In genomic region chr2:98465456-98466201, GRCh38 we compare ENCODE assay signal across 8 cellular contexts. TPM values are rescaled to one million over a fixed set of nuclear protein-coding genes. Genes with fewer than 3 reads are reported as not detected.
DNase-seq lines count a peak whose midpoint lies in the region; ATAC-seq lines count a peak whose summit lies in the region.

No MANE protein-coding gene starts in this region.

- H3K9me3 ChIP-seq in MG63: no peaks in the 10 kb centered on the region

- no peaks in the 10 kb centered on the region for H3K36me3 ChIP-seq in MG63

- DNase-seq in Ammon's horn (ENCODE audit: low spot score) (peak; percentile 69), MG63 (peak; percentile 35), SHP77 treated with DMSO at 0.1 percent for 48 hours (lab: John Stamatoyannopoulos, UW) (peak; percentile 72), NCI-H226 (no peak)
- DNase-seq in activated naive CD4-positive, alpha-beta T cell treated with anti-CD3 and anti-CD28 coated beads, Interleukin-2, amount 50 U/mL, for 16 hours: peak; percentile 56
- DNase-seq in stimulated activated CD8-positive, alpha-beta memory T cell treated with anti-CD3 and anti-CD28 coated beads, Interleukin-7, amount 100 ng/mL, for 1 hour (ENCODE audit: low read depth in 2 of 2): peak; percentile 63 to 64

- no peak overlapping the region for H3K4me3 ChIP-seq in MG63

- ATAC-seq in GM19467 (IDR thresholded peaks at IDR 0.05; ENCODE audit: unreplicated experiment): peak; percentile 37

- no peaks in the 10 kb centered on the region for H3K27me3 ChIP-seq in MG63
- no peaks in the 10 kb centered on the region for H3K27me3 ChIP-seq in layer of hippocampus (ENCODE audit: control insufficient read depth, insufficient read depth, low read length)

- peak overlapping the region; percentile 33 for H3K27ac ChIP-seq in layer of hippocampus (ENCODE audit: low read depth, low read length)

RNA-seq across cellular contexts. Expression of gene INPP4A, which starts 21.0 kb away (rescaled TPM):
- 8.4 and 12.6 TPM in 2 replicates for total RNA-seq in MG63 (2014; rRNA removed; shearing (Covaris generic); ENCODE audit: low replicate concordance)
